ENCODE assay signal across 10 cellular contexts in the genomic region with DNA sequence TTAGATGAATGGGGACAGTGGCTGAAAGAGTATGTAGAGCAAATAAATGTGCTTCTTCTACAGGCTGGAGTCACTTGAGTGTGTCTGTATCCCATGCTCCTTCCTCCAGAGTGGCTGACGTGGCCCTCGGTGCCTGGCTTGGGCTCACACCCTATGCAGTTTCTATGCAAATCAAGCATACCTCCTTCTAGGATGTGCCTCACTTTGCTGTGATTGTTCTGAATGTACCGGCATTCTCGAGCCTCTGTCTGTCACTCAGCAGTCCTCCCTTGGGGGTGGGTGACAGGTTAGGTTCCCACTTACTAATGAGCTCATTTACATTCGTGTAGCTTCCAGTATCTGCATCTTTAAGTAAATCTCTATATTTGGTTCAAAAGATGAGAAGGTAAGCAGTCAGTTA. TPM values are rescaled to one million over a fixed set of nuclear protein-coding genes. Genes with fewer than 3 reads are reported as not detected.
DNase-seq lines count a peak whose midpoint lies in the region; ATAC-seq and TF ChIP-seq lines count a peak whose summit lies in the region.
"Had no signal": no experiment of that assay in that cellular context is flagged by ENCODE, and none has a peak within 500 bp of the region (broad histone marks: within the 10 kb centered on the region; RNA-seq: fewer than 3 reads in every experiment).

No MANE protein-coding gene starts in this region.

- no peaks in the 10 kb centered on the region for H3K79me2 ChIP-seq in hepatocyte

- intact Hi-C loops in transverse colon (cut with DNase I; ENCODE audit: low total_unique reads), result no loop called here

- H3K4me3 ChIP-seq in transverse colon (no peak overlapping the region), hepatocyte (no peak overlapping the region)

- H3K36me3 ChIP-seq in transverse colon (no peaks in the 10 kb centered on the region), hepatocyte (replicated peaks; ENCODE audit: insufficient read depth, low read depth) (no peaks in the 10 kb centered on the region)

- DNase-seq in transverse colon (peak; percentile 22), NCI-H1436 (lab: John Stamatoyannopoulos, UW) (no peak), hepatocyte (ENCODE audit: low spot score) (no peak)
- no peak for DNase-seq in activated naive CD4-positive, alpha-beta T cell (lab: John Stamatoyannopoulos, UW)
- DNase-seq: activated CD4-positive, alpha-beta T cell treated with anti-CD3 and anti-CD28 coated beads, Interleukin-2, amount 50 U/mL, for 1 hour; activated gamma-delta T cell; NCI-H1436 treated with DMSO at 0.1 percent for 48 hours had no signal

- H3K27me3 ChIP-seq in transverse colon (peaks cover 8% of the 10 kb centered on the region), hepatocyte (peaks cover 9% of the 10 kb centered on the region)

- peak; percentile 59 for ATAC-seq in GM19395 (IDR thresholded peaks at IDR 0.05; ENCODE audit: unreplicated experiment)
- ATAC-seq in HG02678 (IDR thresholded peaks at IDR 0.05; ENCODE audit: unreplicated experiment), result peak; percentile 51
- ATAC-seq in HG03558 (IDR thresholded peaks at IDR 0.05; ENCODE audit: extremely low read depth, unreplicated experiment), result peak; percentile 32

- no peak overlapping the region for H2AFZ ChIP-seq in hepatocyte

- in situ Hi-C loops in transverse colon (cut with MboI; ENCODE audit: low pct_ligation_motif_present in 1 of 4, low pct_unique_long_range_greater_than_20kb in 1 of 4, low sequenced_read_pairs in 3 of 4), result no loop called here

- H3K4me2 ChIP-seq in hepatocyte, result no peak overlapping the region

- no peak for TF ChIP-seq CTCF in transverse colon (IDR thresholded peaks at IDR 0.05)
- no peak for TF ChIP-seq CTCF in hepatocyte (IDR thresholded peaks at IDR 0.05; ENCODE audit: poor library complexity)

- H3K27ac ChIP-seq in transverse colon (peak overlapping the region in 1 of 4 donors; percentile 9), hepatocyte (no peak overlapping the region)

- TF ChIP-seq POLR2A in transverse colon (IDR thresholded peaks at IDR 0.05), result no peak

- 38 to 54% methylated on average over 1 to 5 of the region's 5 CpGs for WGBS in transverse colon (ENCODE audit: low coverage in 1 of 2), 2 donors
- WGBS in hepatocyte (ENCODE audit: low lambda C conversion rate, missing lambda C conversion rate), result 37% methylated on average over 5 of the region's 5 CpGs

- no peaks in the 10 kb centered on the region for H3K9me3 ChIP-seq in transverse colon
- H3K9me3 ChIP-seq in hepatocyte (ENCODE audit: low read depth), result no peaks in the 10 kb centered on the region

- TF ChIP-seq EP300 in transverse colon (IDR thresholded peaks at IDR 0.05; ENCODE audit: low read depth), result no peak

- H4K20me1 ChIP-seq in hepatocyte (ENCODE audit: insufficient read depth, poor library complexity, severe bottlenecking), result no peaks in the 10 kb centered on the region

- no peaks in the 10 kb centered on the region for H3K9me2 ChIP-seq in hepatocyte (replicated peaks; ENCODE audit: insufficient read depth)

- H3K4me1 ChIP-seq in transverse colon (no peaks in the 10 kb centered on the region), hepatocyte (ENCODE audit: insufficient read depth) (no peaks in the 10 kb centered on the region)

RNA-seq across cellular contexts. Expression of a gene that starts 55.1 kb away (rescaled TPM):
- total RNA-seq in transverse colon, result 10 to 100 TPM in 3 of 4 donors, 1 to 10 TPM in 1; 7.2 to 42.4 (median 25.7) TPM
- total RNA-seq in hepatocyte, result 70.6 and 79.8 TPM in 2 replicates
- polyA plus RNA-seq in hepatocyte, result 109 and 110 TPM in 2 replicates
